Comparison of ENCODE assay signal across 1 cellular context in genomic region chr3:49705390-49705960, GRCh38.
TF ChIP-seq lines count a peak whose summit lies in the region.

No MANE protein-coding gene starts in this region.

TF ChIP-seq in HepG2, 621 proteins besides CTCF, POLR2A, EP300 and RAD21:
- TF ChIP-seq STAT6 (CRISPR knock-in tag; IDR thresholded peaks at IDR 0.05; ENCODE audit: borderline replicate concordance) (no peak), RBM22 (optimal IDR thresholded peaks at IDR 0.05; ENCODE audit: low read length) (peak; percentile 27), ZNF234 (CRISPR knock-in tag; conservative IDR thresholded peaks at IDR 0.05) (no peak)
TF ChIP-seq in HepG2: peak in this region for 1.
